In the genomic region with DNA sequence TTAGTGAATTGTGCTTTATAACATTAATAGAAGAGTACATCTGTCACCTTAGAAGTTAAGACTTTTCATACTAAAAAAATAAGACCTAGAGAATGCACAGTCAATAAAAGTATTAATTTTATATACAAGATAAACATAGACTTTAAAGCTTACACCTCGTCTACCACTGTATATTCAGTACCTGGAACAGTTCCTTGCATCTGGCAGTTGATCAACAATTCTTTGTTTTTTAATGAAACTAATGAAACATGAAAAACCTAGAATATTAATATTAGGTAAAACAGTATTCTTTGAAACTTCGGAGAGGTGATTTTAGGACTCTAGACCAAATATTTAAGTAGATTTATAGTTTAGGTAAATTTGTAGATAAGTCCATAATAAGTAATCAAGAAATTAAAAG, we compare ENCODE assay signal across 15 cellular contexts. TPM values are rescaled to one million over a fixed set of nuclear protein-coding genes. Genes with fewer than 3 reads are reported as not detected.
DNase-seq lines count a peak whose midpoint lies in the region; ATAC-seq, FAIRE-seq and TF ChIP-seq lines count a peak whose summit lies in the region.
"Had no signal": no experiment of that assay in that cellular context is flagged by ENCODE, and none has a peak within 500 bp of the region (broad histone marks: within the 10 kb centered on the region; RNA-seq: fewer than 3 reads in every experiment).

No MANE protein-coding gene starts in this region.

- TF ChIP-seq RAD21 in Ishikawa (IDR thresholded peaks at IDR 0.05; ENCODE audit: low read depth) (no peak), K562 (CRISPR knock-in tag; conservative IDR thresholded peaks at IDR 0.05 in 1 of 2, IDR thresholded peaks at IDR 0.05 in 1 of 2) (no peak)

- H3K27me3 Mint-ChIP-seq in activated T-cell treated with anti-CD3 and anti-CD28 coated beads, Interleukin-2, amount 50 U/mL, for 24 hours = no peaks in the 10 kb centered on the region
- H3K27me3 Mint-ChIP-seq in activated T-cell treated with anti-CD3 and anti-CD28 coated beads, Interleukin-2, amount 50 U/mL, for 4 hours (ENCODE audit: low read depth) = no peaks in the 10 kb centered on the region
- H3K27me3 Mint-ChIP-seq: B cell had no signal

- H3K27ac ChIP-seq in K562 (ENCODE audit: extremely low read depth, low read depth, low read length) = no peak overlapping the region
- H3K27ac ChIP-seq: 22Rv1; BLaER1 treated with 17β-estradiol and CSF1 and Interleukin-3, amounts not matched to agents 10 nM and 100 nM had no signal

- H3K36me3 ChIP-seq in K562 (ENCODE audit: control insufficient read depth, insufficient read depth, low read length) = peaks cover 23% of the 10 kb centered on the region; the same call in 2 of the 3 replicates

- TF ChIP-seq EP300 in Ishikawa (IDR thresholded peaks at IDR 0.05; ENCODE audit: borderline replicate concordance) = no peak
- no peak for TF ChIP-seq EP300 in K562 (IDR thresholded peaks at IDR 0.05; ENCODE audit: low read length)

- no peaks in the 10 kb centered on the region for H3K9me1 ChIP-seq in K562 (ENCODE audit: control insufficient read depth, insufficient read depth, low read length)

- H3K9me3 Mint-ChIP-seq in activated T-cell treated with anti-CD3 and anti-CD28 coated beads, Interleukin-2, amount 50 U/mL, for 24 hours = no peaks in the 10 kb centered on the region
- H3K9me3 Mint-ChIP-seq in activated T-cell treated with anti-CD3 and anti-CD28 coated beads, Interleukin-2, amount 50 U/mL, for 4 hours = no peaks in the 10 kb centered on the region
- H3K9me3 Mint-ChIP-seq: H9 had no signal

- peak overlapping the region; percentile 20 for H3K27ac Mint-ChIP-seq in activated T-cell treated with anti-CD3 and anti-CD28 coated beads, Interleukin-2, amount 50 U/mL, for 24 hours
- H3K27ac Mint-ChIP-seq: B cell, H9 had no signal

- intact Hi-C loops in K562 (cut with micrococcal nuclease) = loop anchor here (10.0 kb wide), 1 partner anchor 149 kb away; the partner anchor contains the start of gene LDHB

- H3K79me2 ChIP-seq in K562 (ENCODE audit: control insufficient read depth, insufficient read depth, low read length) = peaks cover 48% of the 10 kb centered on the region

- H4K20me1 ChIP-seq in K562 (replicated peaks; ENCODE audit: control insufficient read depth, insufficient read depth, low read length) = 0 out of 2 replicates have a peak, but pooled peaks cover 3% of the 10 kb centered on the region

- no peak for DNase-seq in activated T-cell treated with anti-CD3 and anti-CD28 coated beads, Interleukin-2, amount 50 U/mL, for 24 hours
- no peak for DNase-seq in activated T-cell treated with anti-CD3 and anti-CD28 coated beads, Interleukin-2, amount 50 U/mL, for 4 hours
- DNase-seq in K562 (ENCODE audit: extremely low read depth in 1 of 4, low spot score in 3 of 4) (no peak), SK-N-DZ (ENCODE audit: low spot score) (no peak), NCI-H82 (lab: John Stamatoyannopoulos, UW) (no peak)
- DNase-seq in activated CD4-positive, alpha-beta T cell treated with anti-CD3 and anti-CD28 coated beads for 1 hour = no peak
- DNase-seq: Caco-2, H9 had no signal

- no peak for TF ChIP-seq POLR2A in K562 (conservative IDR thresholded peaks at IDR 0.05)

- no peak overlapping the region for H2AFZ ChIP-seq in K562 (ENCODE audit: low read depth, low read length)

- H3K27me3 ChIP-seq in K562 (ENCODE audit: control insufficient read depth in 2 of 2, insufficient read depth in 2 of 2, low read length in 2 of 2) = no peaks in the 10 kb centered on the region
- H3K27me3 ChIP-seq: BLaER1 treated with 17β-estradiol and CSF1 and Interleukin-3, amounts not matched to agents 10 nM and 100 nM had no signal

- no peak overlapping the region for H3K4me2 ChIP-seq in K562 (ENCODE audit: insufficient read depth, low read length)
- H3K4me2 ChIP-seq: BLaER1 treated with 17β-estradiol and CSF1 and Interleukin-3, amounts not matched to agents 10 nM and 100 nM had no signal

- no peaks in the 10 kb centered on the region for H3K9me3 ChIP-seq in K562 (replicated peaks; ENCODE audit: control insufficient read depth, insufficient read depth, low read depth, low read length)
- H3K9me3 ChIP-seq: BLaER1 treated with 17β-estradiol and CSF1 and Interleukin-3, amounts not matched to agents 10 nM and 100 nM; Caco-2 had no signal

- no TSS peak for BruUV-seq in K562 (replicated peaks; lab: Mats Ljungman, UMichigan)

- no peak overlapping the region for H3K4me3 Mint-ChIP-seq in activated T-cell treated with anti-CD3 and anti-CD28 coated beads, Interleukin-2, amount 50 U/mL, for 24 hours
- H3K4me3 Mint-ChIP-seq in activated T-cell treated with anti-CD3 and anti-CD28 coated beads, Interleukin-2, amount 50 U/mL, for 4 hours = no peak overlapping the region
- H3K4me3 Mint-ChIP-seq: B cell, H9 had no signal

- no peak for ATAC-seq in activated T-cell treated with anti-CD3 and anti-CD28 coated beads, Interleukin-2, amount 50 U/mL, for 4 hours
- no peak for ATAC-seq in K562

- no peak for TF ChIP-seq CTCF in K562 (IDR thresholded peaks at IDR 0.05 in 2 of 3, conservative IDR thresholded peaks at IDR 0.05 in 1 of 3; ENCODE audit: insufficient read depth in 2 of 3, low read depth in 1 of 3, low read length in 3 of 3)

- peaks cover 0 to 9% of the 10 kb centered on the region in 2 experiments; a peak in 2 of 5 replicates for H3K4me1 ChIP-seq in K562 (replicated peaks in 1 of 2; ENCODE audit: control insufficient read depth in 2 of 2, insufficient read depth in 2 of 2, low read length in 2 of 2)
- H3K4me1 ChIP-seq: Caco-2 had no signal

- peaks cover 58% of the 10 kb centered on the region for H3K4me1 Mint-ChIP-seq in activated T-cell treated with anti-CD3 and anti-CD28 coated beads, Interleukin-2, amount 50 U/mL, for 24 hours (ENCODE audit: low read depth)
- peaks cover 59% of the 10 kb centered on the region for H3K4me1 Mint-ChIP-seq in activated T-cell treated with anti-CD3 and anti-CD28 coated beads, Interleukin-2, amount 50 U/mL, for 4 hours (ENCODE audit: low read depth)

- POLR2A ChIA-PET in K562 (lab: Yijun Ruan, JAX) = no interaction called here

- H3K4me3 ChIP-seq in K562 = no peak overlapping the region
- H3K4me3 ChIP-seq: BLaER1 treated with 17β-estradiol and CSF1 and Interleukin-3, amounts not matched to agents 10 nM and 100 nM had no signal

- WGBS in K562 (ENCODE audit: insufficient coverage, low coverage, missing lambda C conversion rate) = 25% methylated on average over 2 of the region's 2 CpGs

- FAIRE-seq in K562 (lab: Jason Lieb, UNC) = peak; percentile 26
- FAIRE-seq: D721Med, H1, HTR-8/SVneo had no signal

- peaks cover 58% of the 10 kb centered on the region for H3K36me3 Mint-ChIP-seq in activated T-cell treated with anti-CD3 and anti-CD28 coated beads, Interleukin-2, amount 50 U/mL, for 24 hours (ENCODE audit: low read depth)
- H3K36me3 Mint-ChIP-seq in activated T-cell treated with anti-CD3 and anti-CD28 coated beads, Interleukin-2, amount 50 U/mL, for 4 hours (ENCODE audit: insufficient read depth) = peaks cover 26% of the 10 kb centered on the region

- CTCF ChIA-PET in K562 (lab: Yijun Ruan, JAX; ENCODE audit: low intra/inter-chr PET ratio) = no interaction called here

- in situ Hi-C loops in K562 (cut with MboI) = no loop called here

- H3K9ac ChIP-seq in K562 (ENCODE audit: insufficient read depth in 1 of 2, low read depth in 2 of 2, low read length in 2 of 2) = no peak overlapping the region
- H3K9ac ChIP-seq: BLaER1 treated with 17β-estradiol and CSF1 and Interleukin-3, amounts not matched to agents 10 nM and 100 nM had no signal

RNA-seq across cellular contexts. Expression of gene GOLT1B, which starts 4.3 kb away (rescaled TPM):
- total RNA-seq in activated T-cell treated with anti-CD3 and anti-CD28 coated beads, Interleukin-2, amount 50 U/mL, for 4 hours = 10 to 100 TPM; 45.5 to 49.8 (median 48.1) TPM
- total RNA-seq in K562 (2011; cell fraction: chromatin; rRNA removed; ENCODE audit: low replicate concordance) = 17.7 and 49.9 TPM in 2 replicates
- 12.3 and 64.0 TPM in 2 replicates for total RNA-seq in K562 (2011; cell fraction: nucleolus; rRNA removed)
- 23.7 and 48.0 TPM in 2 replicates for total RNA-seq in K562 (2011; cell fraction: nucleoplasm; rRNA removed)
- total RNA-seq in K562 (2014; rRNA removed) = 9.4 and 10.1 TPM in 2 replicates
- total RNA-seq in K562 (2014; rRNA removed; fragmentation: Illumina TruSeq; extraction: Trizol) = 31.5 and 35.8 TPM in 2 replicates
- 24.9 and 27.7 TPM in 2 replicates for total RNA-seq in K562 (2015; rRNA removed; fragmentation: Illumina TruSeq; extraction: Trizol)
- 20.1 and 24.5 TPM in 2 replicates for total RNA-seq in K562 (2021)
- 25.4 and 26.3 TPM in 2 replicates for polyA plus RNA-seq in K562 (2011; rRNA removed)
- polyA plus RNA-seq in K562 (2011; cell fraction: cytosol; rRNA removed) = 2.0 and 9.5 TPM in 2 replicates
- polyA plus RNA-seq in K562 (2011; cell fraction: nucleus; rRNA removed) = 20.9 and 46.8 TPM in 2 replicates
- polyA plus RNA-seq in K562 (2012) = 20.0 and 21.1 TPM in 2 replicates
- 22.8 and 26.7 TPM in 2 replicates for polyA plus RNA-seq in K562 (2014; fragmentation: Illumina TruSeq; extraction: Trizol)
- polyA plus RNA-seq in K562 (2014; fragmentation: Nextera tagmentation; extraction: Ambion mirVana) = 10 to 100 TPM; 46.5 to 66.1 TPM
- polyA plus RNA-seq in K562 (2014; rRNA removed) = 16.4 and 20.3 TPM in 2 replicates
- 13.6 and 18.4 TPM in 2 replicates for polyA minus RNA-seq in K562 (2011; rRNA and poly(A)+ RNA removed)
- polyA minus RNA-seq in K562 (2011; cell fraction: cytosol; rRNA and poly(A)+ RNA removed) = 15.2 and 19.9 TPM in 2 replicates
- polyA minus RNA-seq in K562 (2011; cell fraction: nucleus; rRNA and poly(A)+ RNA removed) = 7.4 and 17.7 TPM in 2 replicates
- polyA plus RNA-seq in SK-N-DZ (2014; cell fraction: cytosol; rRNA removed) = 54.1 and 56.6 TPM in 2 replicates
- polyA plus RNA-seq in SK-N-DZ (2014; cell fraction: nucleus; rRNA removed) = 53.7 and 57.0 TPM in 2 replicates

RNA-seq across cellular contexts. Expression of gene RECQL, which starts 4.5 kb away (rescaled TPM):
- 10 to 100 TPM; 37.0 to 57.4 (median 45.7) TPM for total RNA-seq in activated T-cell treated with anti-CD3 and anti-CD28 coated beads, Interleukin-2, amount 50 U/mL, for 4 hours
- total RNA-seq in K562 (2011; cell fraction: chromatin; rRNA removed; ENCODE audit: low replicate concordance) = 6.6 and 14.4 TPM in 2 replicates
- total RNA-seq in K562 (2011; cell fraction: nucleolus; rRNA removed) = 3.2 and 7.4 TPM in 2 replicates
- total RNA-seq in K562 (2011; cell fraction: nucleoplasm; rRNA removed) = 7.9 and 8.4 TPM in 2 replicates
- total RNA-seq in K562 (2014; rRNA removed) = 20.6 and 22.2 TPM in 2 replicates
- total RNA-seq in K562 (2014; rRNA removed; fragmentation: Illumina TruSeq; extraction: Trizol) = 44.7 and 50.4 TPM in 2 replicates
- 28.6 and 34.5 TPM in 2 replicates for total RNA-seq in K562 (2015; rRNA removed; fragmentation: Illumina TruSeq; extraction: Trizol)
- 22.8 and 23.3 TPM in 2 replicates for total RNA-seq in K562 (2021)
- polyA plus RNA-seq in K562 (2011; rRNA removed) = 21.0 and 27.2 TPM in 2 replicates
- 5.7 and 7.9 TPM in 2 replicates for polyA plus RNA-seq in K562 (2011; cell fraction: cytosol; rRNA removed)
- 8.4 and 10.7 TPM in 2 replicates for polyA plus RNA-seq in K562 (2011; cell fraction: nucleus; rRNA removed)
- polyA plus RNA-seq in K562 (2012) = 22.3 and 23.0 TPM in 2 replicates
- 26.9 and 30.4 TPM in 2 replicates for polyA plus RNA-seq in K562 (2014; fragmentation: Illumina TruSeq; extraction: Trizol)
- 10 to 100 TPM; 28.5 to 33.7 TPM for polyA plus RNA-seq in K562 (2014; fragmentation: Nextera tagmentation; extraction: Ambion mirVana)
- polyA plus RNA-seq in K562 (2014; rRNA removed) = 21.2 and 25.4 TPM in 2 replicates
- 36.2 and 38.3 TPM in 2 replicates for polyA minus RNA-seq in K562 (2011; rRNA and poly(A)+ RNA removed)
- polyA minus RNA-seq in K562 (2011; cell fraction: cytosol; rRNA and poly(A)+ RNA removed) = 16.8 and 17.5 TPM in 2 replicates
- polyA minus RNA-seq in K562 (2011; cell fraction: nucleus; rRNA and poly(A)+ RNA removed) = 8.2 and 18.0 TPM in 2 replicates
- 75.7 and 82.7 TPM in 2 replicates for polyA plus RNA-seq in SK-N-DZ (2014; cell fraction: cytosol; rRNA removed)
- 51.6 and 54.3 TPM in 2 replicates for polyA plus RNA-seq in SK-N-DZ (2014; cell fraction: nucleus; rRNA removed)

RNA-seq across cellular contexts. Expression of gene SPX, which starts 20.2 kb away (rescaled TPM):
- total RNA-seq in activated T-cell treated with anti-CD3 and anti-CD28 coated beads, Interleukin-2, amount 50 U/mL, for 4 hours = under 1 TPM; 0.10 to 0.27 (median 0.13) TPM
- 0.14 TPM in 1 of 2 replicates, not detected in the other for total RNA-seq in K562 (2011; cell fraction: chromatin; rRNA removed; ENCODE audit: low replicate concordance)
- total RNA-seq in K562 (2011; cell fraction: nucleolus; rRNA removed) = 0.13 TPM in 1 of 2 replicates, not detected in the other
- not detected in 2 replicates for total RNA-seq in K562 (2011; cell fraction: nucleoplasm; rRNA removed)
- total RNA-seq in K562 (2014; rRNA removed) (0.23 TPM in 1 of 2 replicates, not detected in the other), K562 (2014; rRNA removed; fragmentation: Illumina TruSeq; extraction: Trizol) (0.11 and 0.13 TPM in 2 replicates), K562 (2015; rRNA removed; fragmentation: Illumina TruSeq; extraction: Trizol) (0.11 and 0.40 TPM in 2 replicates), K562 (2021) (0.11 TPM in 2 replicates)
- polyA plus RNA-seq in K562 (2011; rRNA removed) (0.05 and 0.14 TPM in 2 replicates), K562 (2014; fragmentation: Illumina TruSeq; extraction: Trizol) (0.06 TPM in 1 of 2 replicates, not detected in the other), K562 (2014; fragmentation: Nextera tagmentation; extraction: Ambion mirVana) (under 1 TPM; 0.10 to 0.21 TPM), K562 (2014; rRNA removed) (0.16 TPM in 1 of 2 replicates, not detected in the other)
- polyA plus RNA-seq in K562 (2011; cell fraction: cytosol; rRNA removed) = 0.04 and 0.07 TPM in 2 replicates
- polyA plus RNA-seq in K562 (2011; cell fraction: nucleus; rRNA removed) = 0.04 TPM in 1 of 2 replicates, not detected in the other
- polyA plus RNA-seq in K562 (2012) = 0.05 and 5.1 TPM in 2 replicates
- 0.04 TPM in 1 of 2 replicates, not detected in the other for polyA minus RNA-seq in K562 (2011; rRNA and poly(A)+ RNA removed)
- not detected in 2 replicates for polyA minus RNA-seq in K562 (2011; cell fraction: cytosol; rRNA and poly(A)+ RNA removed)
- not detected in 2 replicates for polyA minus RNA-seq in K562 (2011; cell fraction: nucleus; rRNA and poly(A)+ RNA removed)
- polyA plus RNA-seq in SK-N-DZ (2014; cell fraction: cytosol; rRNA removed) = not detected in 2 replicates
- 0.07 TPM in 1 of 2 replicates, not detected in the other for polyA plus RNA-seq in SK-N-DZ (2014; cell fraction: nucleus; rRNA removed)
